8 cellular contexts compared by ENCODE assay signal in genomic region chr3:140128217-140129137, GRCh38.
DNase-seq lines count a peak whose midpoint lies in the region; ATAC-seq, FAIRE-seq and TF ChIP-seq lines count a peak whose summit lies in the region.

No MANE protein-coding gene starts in this region.

- H3K27ac Mint-ChIP-seq in stimulated activated naive B cell treated with anti-CD40 and anti-IgM and Interleukin-4, amounts not matched to agents 10 μg/mL and 1 μg/mL and 100 μg/mL, for 72 hours = no peak overlapping the region

- no peak for TF ChIP-seq EP300 in A549 (IDR thresholded peaks at IDR 0.05)

- TF ChIP-seq CTCF in A549 (IDR thresholded peaks at IDR 0.05) (peak; percentile 32; the same call in 1 of the 3 replicates), GM10266 (IDR thresholded peaks at IDR 0.05; ENCODE audit: control insufficient read depth, insufficient read depth, low read depth, missing control alignments) (peak; percentile 74)

- H3K9me3 ChIP-seq in A549 = no peaks in the 10 kb centered on the region

- POLR2A ChIA-PET in A549 (lab: Yijun Ruan, JAX) = no interaction called here

- no peaks in the 10 kb centered on the region for H3K36me3 Mint-ChIP-seq in stimulated activated naive B cell treated with anti-CD40 and anti-IgM and Interleukin-4, amounts not matched to agents 10 μg/mL and 1 μg/mL and 100 μg/mL, for 72 hours

- no peak overlapping the region for H3K4me3 Mint-ChIP-seq in stimulated activated naive B cell treated with anti-CD40 and anti-IgM and Interleukin-4, amounts not matched to agents 10 μg/mL and 1 μg/mL and 100 μg/mL, for 72 hours

- CTCF ChIA-PET in A549 (lab: Yijun Ruan, JAX) = interaction anchor here (0.6 to 2.5 kb wide), 6 partner anchors 9 to 369 kb away, joined by 3 to 13 read pairs (median 4); no protein-coding TSS in a partner anchor

- H3K4me1 ChIP-seq in A549 = no peaks in the 10 kb centered on the region

- TF ChIP-seq POLR2A in A549 (IDR thresholded peaks at IDR 0.05; ENCODE audit: low read length) = no peak

- H3K4me1 Mint-ChIP-seq in stimulated activated naive B cell treated with anti-CD40 and anti-IgM and Interleukin-4, amounts not matched to agents 10 μg/mL and 1 μg/mL and 100 μg/mL, for 72 hours = no peaks in the 10 kb centered on the region

- no peak overlapping the region for H3K27ac ChIP-seq in A549

- ATAC-seq in A549 (peak; percentile 82 to 86; a peak in 5 of 6 replicates), HG03442 (IDR thresholded peaks at IDR 0.05; ENCODE audit: unreplicated experiment) (peak; percentile 73)
- peak; percentile 41 to 52 for ATAC-seq in stimulated activated naive B cell treated with anti-CD40 and anti-IgM and Interleukin-4, amounts not matched to agents 10 μg/mL and 1 μg/mL and 100 μg/mL, for 72 hours (replicated peaks)

- no peak for FAIRE-seq in A549 (lab: Jason Lieb, UNC)

- TF ChIP-seq RAD21 in A549 (conservative IDR thresholded peaks at IDR 0.05 in 1 of 2, IDR thresholded peaks at IDR 0.05 in 1 of 2) = peak; percentile 22 to 40; a peak in 4 of 5 replicates

- H3K4me2 ChIP-seq in A549 = no peak overlapping the region

- no peak overlapping the region for H3K4me3 ChIP-seq in A549

- no peaks in the 10 kb centered on the region for H3K27me3 Mint-ChIP-seq in stimulated activated naive B cell treated with anti-CD40 and anti-IgM and Interleukin-4, amounts not matched to agents 10 μg/mL and 1 μg/mL and 100 μg/mL, for 72 hours

- no peaks in the 10 kb centered on the region for H3K9me3 Mint-ChIP-seq in stimulated activated naive B cell treated with anti-CD40 and anti-IgM and Interleukin-4, amounts not matched to agents 10 μg/mL and 1 μg/mL and 100 μg/mL, for 72 hours

- 20% methylated on average over 4 of the region's 6 CpGs for WGBS in A549 (ENCODE audit: missing lambda C conversion rate)

- DNase-seq in A549 (ENCODE audit: low read depth in 1 of 2, low spot score in 1 of 2) = peak; percentile 10 to 25
- DNase-seq in GM10266 (ENCODE audit: extremely low spot score) = peak; percentile 42
- DNase-seq in RPMI7951 (ENCODE audit: low read depth) = peak; percentile 36
- peak; percentile 29 for DNase-seq in globus pallidus (ENCODE audit: low spot score)
- no peak for DNase-seq in stimulated activated naive B cell treated with anti-CD40 and anti-IgM and Interleukin-4, amounts not matched to agents 10 μg/mL and 1 μg/mL and 100 μg/mL, for 72 hours
- DNase-seq in NCI-H2029 treated with DMSO at 0.1 percent for 48 hours (lab: John Stamatoyannopoulos, UW) = no peak
- DNase-seq in activated CD8-positive, alpha-beta memory T cell treated with anti-CD3 and anti-CD28 coated beads for 24 hours = no peak

TF ChIP-seq in A549, 52 proteins besides CTCF, POLR2A, EP300 and RAD21:
- TF ChIP-seq SMC3 (IDR thresholded peaks at IDR 0.05) (peak; percentile 43), HES2 (IDR thresholded peaks at IDR 0.05) (no peak), NPAS2 (CRISPR knock-in tag; IDR thresholded peaks at IDR 0.05; ENCODE audit: borderline replicate concordance) (no peak), KDM1A (IDR thresholded peaks at IDR 0.05; ENCODE audit: low read depth) (no peak), CHD4 (IDR thresholded peaks at IDR 0.05; ENCODE audit: borderline replicate concordance) (no peak)
- TF ChIP-seq, protein P1, sequence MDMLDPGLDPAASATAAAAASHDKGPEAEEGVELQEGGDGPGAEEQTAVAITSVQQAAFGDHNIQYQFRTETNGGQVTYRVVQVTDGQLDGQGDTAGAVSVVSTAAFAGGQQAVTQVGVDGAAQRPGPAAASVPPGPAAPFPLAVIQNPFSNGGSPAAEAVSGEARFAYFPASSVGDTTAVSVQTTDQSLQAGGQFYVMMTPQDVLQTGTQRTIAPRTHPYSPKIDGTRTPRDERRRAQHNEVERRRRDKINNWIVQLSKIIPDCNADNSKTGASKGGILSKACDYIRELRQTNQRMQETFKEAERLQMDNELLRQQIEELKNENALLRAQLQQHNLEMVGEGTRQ (IDR thresholded peaks at IDR 0.05) = no peak
- TF ChIP-seq, protein P2, sequence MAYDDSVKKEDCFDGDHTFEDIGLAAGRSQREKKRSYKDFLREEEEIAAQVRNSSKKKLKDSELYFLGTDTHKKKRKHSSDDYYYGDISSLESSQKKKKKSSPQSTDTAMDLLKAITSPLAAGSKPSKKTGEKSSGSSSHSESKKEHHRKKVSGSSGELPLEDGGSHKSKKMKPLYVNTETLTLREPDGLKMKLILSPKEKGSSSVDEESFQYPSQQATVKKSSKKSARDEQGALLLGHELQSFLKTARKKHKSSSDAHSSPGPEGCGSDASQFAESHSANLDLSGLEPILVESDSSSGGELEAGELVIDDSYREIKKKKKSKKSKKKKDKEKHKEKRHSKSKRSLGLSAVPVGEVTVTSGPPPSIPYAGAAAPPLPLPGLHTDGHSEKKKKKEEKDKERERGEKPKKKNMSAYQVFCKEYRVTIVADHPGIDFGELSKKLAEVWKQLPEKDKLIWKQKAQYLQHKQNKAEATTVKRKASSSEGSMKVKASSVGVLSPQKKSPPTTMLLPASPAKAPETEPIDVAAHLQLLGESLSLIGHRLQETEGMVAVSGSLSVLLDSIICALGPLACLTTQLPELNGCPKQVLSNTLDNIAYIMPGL (CRISPR knock-in tag; IDR thresholded peaks at IDR 0.05; ENCODE audit: borderline replicate concordance) = no peak

Comparison
In these comparisons a context has a peak if more than half of its experiments do, and no peak if none do; other contexts are left out.
1. DNase-seq: peak in A549 (2 of 2), GM10266 (single experiment), RPMI7951 (single experiment) and globus pallidus (single experiment); none in stimulated activated naive B cell treated with anti-CD40 and anti-IgM and Interleukin-4, amounts not matched to agents 10 μg/mL and 1 μg/mL and 100 μg/mL, for 72 hours (single experiment), NCI-H2029 treated with DMSO at 0.1 percent for 48 hours (single experiment) and activated CD8-positive, alpha-beta memory T cell treated with anti-CD3 and anti-CD28 coated beads for 24 hours (single experiment).
2. Peak in every context shown above with its lines, with median percentiles within 50 percentile points of each other: ATAC-seq.